ENCODE assay signal across 7 cellular contexts in the genomic region with DNA sequence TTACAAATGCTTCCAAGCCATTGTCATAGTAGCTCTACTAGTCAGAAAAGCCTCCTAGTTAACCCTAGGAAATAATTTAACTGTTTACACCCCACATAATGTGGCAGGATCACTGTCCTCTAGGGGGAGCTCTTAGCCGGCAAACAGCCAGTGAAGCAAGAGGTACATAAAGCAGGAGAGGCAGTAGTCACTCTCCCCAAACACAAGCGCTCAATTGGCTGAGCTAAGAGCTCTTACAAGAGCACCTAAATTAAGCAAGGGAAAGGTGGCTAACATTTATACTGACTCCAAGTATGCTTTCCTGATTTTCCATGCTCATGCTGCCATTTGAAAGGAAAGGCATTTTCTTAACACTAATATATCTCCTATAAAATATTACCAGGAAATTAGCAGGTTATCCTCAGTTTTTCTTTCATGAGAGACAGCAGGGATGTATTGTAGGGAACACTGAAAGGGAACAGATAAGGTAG. TPM values are rescaled to one million over a fixed set of nuclear protein-coding genes. Genes with fewer than 3 reads are reported as not detected.
A peak's percentile ranks its signal among the peaks of the same experiment; 100 is the strongest.
DNase-seq lines count a peak whose midpoint lies in the region; ATAC-seq and TF ChIP-seq lines count a peak whose summit lies in the region.

No MANE protein-coding gene starts in this region.

- no peaks in the 10 kb centered on the region for H3K27me3 ChIP-seq in ascending aorta

- peak; percentile 72 for ATAC-seq in HG02884 (IDR thresholded peaks at IDR 0.05; ENCODE audit: unreplicated experiment)
- ATAC-seq in T-cell (replicated peaks in 1 of 4) = peak in 1 of 4 experiments; percentile 40

- DNase-seq in GM13977 (ENCODE audit: low spot score) (peak; percentile 49), NCI-H1694 (lab: John Stamatoyannopoulos, UW) (peak; percentile 76), T-cell (peak in 29 of 34 experiments; percentile 2 to 50 (median 24)), ascending aorta (ENCODE audit: low spot score in 2 of 2) (no peak), iris pigment epithelial cell (ENCODE audit: low read depth) (peak; percentile 81)
- peak; percentile 51 for DNase-seq in stimulated activated CD8-positive, alpha-beta memory T cell treated with anti-CD3 and anti-CD28 coated beads, Interleukin-15, amount 100 ng/mL, for 48 hours (ENCODE audit: low read depth in 2 of 2)

- no peak overlapping the region for H3K4me3 Mint-ChIP-seq in T-cell

- H3K4me1 ChIP-seq in ascending aorta = peaks cover 0 to 11% of the 10 kb centered on the region in 2 donors

- no peaks in the 10 kb centered on the region for H3K9me3 Mint-ChIP-seq in T-cell

- H3K27me3 Mint-ChIP-seq in T-cell = no peaks in the 10 kb centered on the region

- H3K9me3 ChIP-seq in ascending aorta = no peaks in the 10 kb centered on the region

- H3K36me3 Mint-ChIP-seq in T-cell = no peaks in the 10 kb centered on the region

- H3K27ac Mint-ChIP-seq in T-cell = no peak overlapping the region

- no peaks in the 10 kb centered on the region for H3K36me3 ChIP-seq in ascending aorta

- H3K4me1 Mint-ChIP-seq in T-cell = peaks cover 6% of the 10 kb centered on the region in 3 donors

- H3K27ac ChIP-seq in ascending aorta = no peak overlapping the region

- POLR2A ChIA-PET in T-cell (lab: Charles Lee) = no interaction called here

- in situ Hi-C loops in GM13977 (cut with MboI; ENCODE audit: low pct_unique_long_range_greater_than_20kb, low sequenced_read_pairs, unreplicated experiment) = no loop called here

- CTCF ChIA-PET in T-cell (lab: Charles Lee) = interaction anchor here (0.7 to 1.7 kb wide), 9 partner anchors 14 to 341 kb away, joined by 3 to 6 read pairs (median 4); partner anchors contain the start of gene ECT2 (in 1 of the 2)

- no peak overlapping the region for H3K4me3 ChIP-seq in ascending aorta

- TF ChIP-seq CTCF in GM13977 (IDR thresholded peaks at IDR 0.05; ENCODE audit: extremely low read depth, insufficient read depth, missing control alignments) (peak; percentile 83), ascending aorta (IDR thresholded peaks at IDR 0.05) (peak in 2 of 3 experiments; percentile 48 to 52)

- intact Hi-C loops in ascending aorta (cut with DNase I) = loop anchor here (5.0 kb wide), 1 partner anchor 79 kb away; the partner anchor contains the start of gene ECT2

RNA-seq across cellular contexts. Expression of gene NCEH1, which starts 37.6 kb away (rescaled TPM):
- total RNA-seq in T-cell (1 to 10 TPM; 2.4 to 3.8 (median 3.5) TPM), ascending aorta (19.1 TPM)

Comparison
In these comparisons a context has a peak if more than half of its experiments do, and no peak if none do; other contexts are left out.
1. DNase-seq: peak in GM13977 (single experiment), NCI-H1694 (single experiment), T-cell (29 of 34), iris pigment epithelial cell (single experiment) and stimulated activated CD8-positive, alpha-beta memory T cell treated with anti-CD3 and anti-CD28 coated beads, Interleukin-15, amount 100 ng/mL, for 48 hours (2 of 2); none in ascending aorta (0 of 2).